Comparison of ENCODE assay signal across 24 cellular contexts in the genomic region with DNA sequence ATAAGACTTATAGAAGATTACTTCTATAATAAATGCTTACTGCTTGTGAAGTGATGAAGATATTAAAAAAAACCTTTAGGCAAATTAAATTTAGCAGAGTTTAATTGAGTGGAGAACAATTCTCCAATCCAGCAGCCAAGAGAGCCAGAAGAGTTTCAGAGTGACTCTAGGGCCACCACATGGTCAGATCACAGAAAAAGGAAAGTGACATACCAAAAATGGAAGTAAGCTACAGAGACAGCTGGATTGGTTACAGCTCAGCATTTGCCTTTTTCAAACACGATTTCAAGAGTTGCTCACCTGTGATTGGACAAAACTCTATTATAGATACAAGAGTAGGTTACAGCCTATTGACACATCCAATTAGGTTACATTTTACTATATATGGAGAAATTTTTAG.
DNase-seq lines count a peak whose midpoint lies in the region; ATAC-seq and TF ChIP-seq lines count a peak whose summit lies in the region.
"Had no signal": no experiment of that assay in that cellular context is flagged by ENCODE, and none has a peak within 500 bp of the region (broad histone marks: within the 10 kb centered on the region; RNA-seq: fewer than 3 reads in every experiment).

No MANE protein-coding gene starts in this region.

- H3K36me3 ChIP-seq in endodermal cell (ENCODE audit: control insufficient read depth, insufficient read depth, low read length): no peaks in the 10 kb centered on the region
- H3K36me3 ChIP-seq: adrenal gland, heart right ventricle, upper lobe of right lung had no signal

- H3K4me3 Mint-ChIP-seq in endodermal cell: no peak overlapping the region
- H3K4me3 Mint-ChIP-seq: activated T-helper 17 cell treated with anti-CD3 and anti-CD28 coated beads, Interleukin-2, amount 50 U/mL, for 72 hours; neural crest cell; stimulated activated naive CD8-positive, alpha-beta T cell treated with anti-CD3 and anti-CD28 coated beads, Interleukin-15, Interleukin-2, amounts not matched to agents 100 ng/mL and 50 ng/mL, for 24 hours had no signal

- H3K27ac ChIP-seq in endodermal cell (ENCODE audit: low read depth, low read length): no peak overlapping the region
- H3K27ac ChIP-seq: adrenal gland, heart right ventricle, upper lobe of right lung had no signal

- peaks cover 8% of the 10 kb centered on the region for H3K4me1 ChIP-seq in endodermal cell (ENCODE audit: control insufficient read depth, insufficient read depth, low read length)
- H3K4me1 ChIP-seq: adrenal gland, heart right ventricle, upper lobe of right lung had no signal

- ATAC-seq in GM18870 (IDR thresholded peaks at IDR 0.05; ENCODE audit: unreplicated experiment) (peak; percentile 83), HG02798 (IDR thresholded peaks at IDR 0.05; ENCODE audit: poor library complexity, unreplicated experiment) (peak; percentile 39), HG03571 (IDR thresholded peaks at IDR 0.05; ENCODE audit: unreplicated experiment) (no peak), HG03469 (IDR thresholded peaks at IDR 0.05; ENCODE audit: unreplicated experiment) (no peak)
- ATAC-seq: activated T-helper 17 cell treated with anti-CD3 and anti-CD28 coated beads, Interleukin-2, amount 50 U/mL, for 72 hours; heart right ventricle; K562; upper lobe of right lung had no signal

- 89% methylated on average over 1 of the region's 1 CpG; no CpG with 5 or more reads in 1 of the 2 experiments for WGBS in endodermal cell (ENCODE audit: insufficient coverage in 1 of 2, insufficient read length in 1 of 2), 2 experiments

- H3K9me3 Mint-ChIP-seq in endodermal cell: no peaks in the 10 kb centered on the region
- H3K9me3 Mint-ChIP-seq: activated T-helper 17 cell treated with anti-CD3 and anti-CD28 coated beads, Interleukin-2, amount 50 U/mL, for 72 hours; neural crest cell had no signal

- no peaks in the 10 kb centered on the region for H3K27me3 Mint-ChIP-seq in endodermal cell (ENCODE audit: insufficient read depth)
- H3K27me3 Mint-ChIP-seq: activated T-helper 17 cell treated with anti-CD3 and anti-CD28 coated beads, Interleukin-2, amount 50 U/mL, for 72 hours; stimulated activated naive CD8-positive, alpha-beta T cell treated with anti-CD3 and anti-CD28 coated beads, Interleukin-15, Interleukin-2, amounts not matched to agents 100 ng/mL and 50 ng/mL, for 24 hours had no signal

- H3K9ac ChIP-seq in endodermal cell (ENCODE audit: extremely low read depth, low read length, poor library complexity, severe bottlenecking): no peak overlapping the region

- H3K4me1 Mint-ChIP-seq in endodermal cell: peaks cover 15% of the 10 kb centered on the region
- H3K4me1 Mint-ChIP-seq: activated T-helper 17 cell treated with anti-CD3 and anti-CD28 coated beads, Interleukin-2, amount 50 U/mL, for 72 hours; neural crest cell had no signal

- H3K4me3 ChIP-seq in endodermal cell (ENCODE audit: low read length): no peak overlapping the region
- H3K4me3 ChIP-seq: adrenal gland, heart right ventricle, K562, upper lobe of right lung had no signal

- peak; percentile 17 for TF ChIP-seq CTCF in endodermal cell (conservative IDR thresholded peaks at IDR 0.05)

- no peaks in the 10 kb centered on the region for H3K9me3 ChIP-seq in endodermal cell (ENCODE audit: control insufficient read depth, low read length)
- H3K9me3 ChIP-seq: adrenal gland, heart right ventricle, upper lobe of right lung had no signal

- DNase-seq in NCI-H446 treated with DMSO at 0.1 percent for 48 hours (lab: John Stamatoyannopoulos, UW) (peak; percentile 25), endodermal cell (no peak), NCI-H1436 (lab: John Stamatoyannopoulos, UW) (no peak)
- no peak for DNase-seq in activated naive CD4-positive, alpha-beta T cell (lab: John Stamatoyannopoulos, UW)
- DNase-seq: activated CD4-positive, CD25-positive, alpha-beta regulatory T cell; activated CD8-positive, alpha-beta memory T cell treated with anti-CD3 and anti-CD28 coated beads for 24 hours; adrenal gland; C1 segment of cervical spinal cord; DMS79; effector CD4-positive, alpha-beta T cell; H7; heart right ventricle; NCI-H1417 treated with DMSO at 0.1 percent for 48 hours; NCI-H345; SW 1271; upper lobe of right lung had no signal

- no peak overlapping the region for H3K27ac Mint-ChIP-seq in endodermal cell
- H3K27ac Mint-ChIP-seq: activated T-helper 17 cell treated with anti-CD3 and anti-CD28 coated beads, Interleukin-2, amount 50 U/mL, for 72 hours; stimulated activated naive CD8-positive, alpha-beta T cell treated with anti-CD3 and anti-CD28 coated beads, Interleukin-15, Interleukin-2, amounts not matched to agents 100 ng/mL and 50 ng/mL, for 24 hours had no signal

- no peaks in the 10 kb centered on the region for H3K27me3 ChIP-seq in endodermal cell (ENCODE audit: control insufficient read depth, insufficient read depth, low read length, poor library complexity, severe bottlenecking)
- H3K27me3 ChIP-seq: adrenal gland, heart right ventricle, upper lobe of right lung had no signal

- H3K36me3 Mint-ChIP-seq in endodermal cell (ENCODE audit: low read depth): no peaks in the 10 kb centered on the region

Comparison
In these comparisons a context has a peak if more than half of its experiments do, and no peak if none do; other contexts are left out.
1. ATAC-seq: peak in GM18870 (single experiment) and HG02798 (single experiment); none in HG03571 (single experiment) and HG03469 (single experiment).